In the genomic region with DNA sequence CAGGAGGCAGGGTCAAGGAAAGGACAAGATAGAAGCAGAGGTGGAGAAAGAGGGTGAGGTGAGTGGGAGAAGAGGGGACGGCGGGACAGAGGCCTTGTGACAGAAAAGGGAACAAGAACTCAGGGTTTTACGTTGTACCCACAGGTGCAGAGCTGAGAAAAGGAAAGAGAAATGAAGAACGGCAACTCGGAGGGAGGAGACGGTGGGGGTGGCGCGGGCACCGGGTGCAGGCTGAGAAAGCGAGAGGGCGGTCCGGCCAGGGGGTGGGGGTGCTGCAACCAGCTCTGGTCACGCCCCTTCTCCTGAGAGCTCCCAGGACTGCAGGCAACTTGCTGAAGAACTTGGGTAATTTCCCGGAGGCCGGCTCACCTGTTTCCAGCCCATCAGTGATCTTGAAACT, we compare ENCODE assay signal across 9 cellular contexts.
DNase-seq lines count a peak whose midpoint lies in the region; ATAC-seq and TF ChIP-seq lines count a peak whose summit lies in the region.
"Had no signal": no experiment of that assay in that cellular context is flagged by ENCODE, and none has a peak within 500 bp of the region (broad histone marks: within the 10 kb centered on the region; RNA-seq: fewer than 3 reads in every experiment).

No MANE protein-coding gene starts in this region.

- H3K9me3 Mint-ChIP-seq in CD14-positive monocyte, result peaks cover 0 to 10% (median 2%) of the 10 kb centered on the region in 7 donors

- peak; percentile 78 for ATAC-seq in GM21423 (IDR thresholded peaks at IDR 0.05; ENCODE audit: unreplicated experiment)

- H3K27me3 ChIP-seq in KMS-11 (ENCODE audit: insufficient read depth, low read depth) (no peaks in the 10 kb centered on the region), vagina (no peaks in the 10 kb centered on the region)

- intact Hi-C loops in CD14-positive monocyte (cut with micrococcal nuclease), result no loop called here
- intact Hi-C loops in vagina (cut with DNase I), result no loop called here

- no peak for TF ChIP-seq CTCF in CD14-positive monocyte (IDR thresholded peaks at IDR 0.05)
- no peak for TF ChIP-seq CTCF in KMS-11 (conservative IDR thresholded peaks at IDR 0.05; ENCODE audit: low read depth, low read length)
- TF ChIP-seq CTCF in vagina (IDR thresholded peaks at IDR 0.05), result no peak

- H3K9me3 ChIP-seq in vagina, result no peaks in the 10 kb centered on the region

- peak overlapping the region; percentile 67; the same call in 1 of the 2 replicates for H2AFZ ChIP-seq in KMS-11 (ENCODE audit: low read depth)

- H3K4me2 ChIP-seq in KMS-11, result peak overlapping the region; percentile 71

- no peaks in the 10 kb centered on the region for H4K20me1 ChIP-seq in KMS-11 (ENCODE audit: insufficient read depth)

- no peaks in the 10 kb centered on the region for H3K36me3 ChIP-seq in KMS-11 (ENCODE audit: insufficient read depth)
- no peaks in the 10 kb centered on the region for H3K36me3 ChIP-seq in vagina

- H3K4me1 ChIP-seq in KMS-11 (ENCODE audit: low read depth, poor library complexity, severe bottlenecking), result peaks cover 25% of the 10 kb centered on the region
- H3K4me1 ChIP-seq in vagina, result no peaks in the 10 kb centered on the region

- H3K27me3 Mint-ChIP-seq in CD14-positive monocyte (ENCODE audit: low read depth in 3 of 3), result peaks cover 48 to 51% (median 49%) of the 10 kb centered on the region in 3 donors

- no peak for TF ChIP-seq POLR2A in vagina (IDR thresholded peaks at IDR 0.05)

- H3K36me3 Mint-ChIP-seq in CD14-positive monocyte, result peaks cover 0 to 8% of the 10 kb centered on the region in 2 donors

- DNase-seq in CD14-positive monocyte (ENCODE audit: low spot score) (no peak), kidney tubule cell (ENCODE audit: low spot score) (peak; percentile 42), NCI-H345 (lab: John Stamatoyannopoulos, UW) (no peak), vagina (ENCODE audit: extremely low spot score in 2 of 2) (no peak)
- peak; percentile 87 to 92 for DNase-seq in activated T-cell treated with anti-CD3 and anti-CD28 coated beads, Interleukin-2, amount 50 U/mL, for 48 hours
- peak; percentile 83 for DNase-seq in stimulated activated CD8-positive, alpha-beta memory T cell treated with anti-CD3 and anti-CD28 coated beads, Interleukin-4, amount 100 ng/mL, for 24 hours (ENCODE audit: low read depth)

- peak overlapping the region in 3 of 7 donors; percentile 4 to 57 (median 46) for H3K27ac Mint-ChIP-seq in CD14-positive monocyte

- H3K4me3 ChIP-seq in KMS-11 (IDR thresholded peaks at IDR 0.05; ENCODE audit: insufficient read depth, low read depth, low read length), result no peak overlapping the region
- no peak overlapping the region for H3K4me3 ChIP-seq in vagina

- H3K4me3 Mint-ChIP-seq in CD14-positive monocyte, result peak overlapping the region; percentile 64 to 91

- H3K27ac ChIP-seq in KMS-11 (peak overlapping the region; percentile 87), vagina (no peak overlapping the region)
- H3K27ac ChIP-seq: C4-2B had no signal

- no peaks in the 10 kb centered on the region for H3K79me2 ChIP-seq in KMS-11 (ENCODE audit: insufficient read depth, low read depth)

- peak overlapping the region; percentile 49; the same call in 1 of the 2 replicates for H3K9ac ChIP-seq in KMS-11

- peaks cover 34% of the 10 kb centered on the region for H3K4me1 Mint-ChIP-seq in CD14-positive monocyte

Comparison
In these comparisons a context has a peak if more than half of its experiments do, and no peak if none do; other contexts are left out.
1. DNase-seq: peak in activated T-cell treated with anti-CD3 and anti-CD28 coated beads, Interleukin-2, amount 50 U/mL, for 48 hours (2 of 2), kidney tubule cell (single experiment) and stimulated activated CD8-positive, alpha-beta memory T cell treated with anti-CD3 and anti-CD28 coated beads, Interleukin-4, amount 100 ng/mL, for 24 hours (single experiment); none in CD14-positive monocyte (single experiment), NCI-H345 (single experiment) and vagina (0 of 2).